In the genomic region with DNA sequence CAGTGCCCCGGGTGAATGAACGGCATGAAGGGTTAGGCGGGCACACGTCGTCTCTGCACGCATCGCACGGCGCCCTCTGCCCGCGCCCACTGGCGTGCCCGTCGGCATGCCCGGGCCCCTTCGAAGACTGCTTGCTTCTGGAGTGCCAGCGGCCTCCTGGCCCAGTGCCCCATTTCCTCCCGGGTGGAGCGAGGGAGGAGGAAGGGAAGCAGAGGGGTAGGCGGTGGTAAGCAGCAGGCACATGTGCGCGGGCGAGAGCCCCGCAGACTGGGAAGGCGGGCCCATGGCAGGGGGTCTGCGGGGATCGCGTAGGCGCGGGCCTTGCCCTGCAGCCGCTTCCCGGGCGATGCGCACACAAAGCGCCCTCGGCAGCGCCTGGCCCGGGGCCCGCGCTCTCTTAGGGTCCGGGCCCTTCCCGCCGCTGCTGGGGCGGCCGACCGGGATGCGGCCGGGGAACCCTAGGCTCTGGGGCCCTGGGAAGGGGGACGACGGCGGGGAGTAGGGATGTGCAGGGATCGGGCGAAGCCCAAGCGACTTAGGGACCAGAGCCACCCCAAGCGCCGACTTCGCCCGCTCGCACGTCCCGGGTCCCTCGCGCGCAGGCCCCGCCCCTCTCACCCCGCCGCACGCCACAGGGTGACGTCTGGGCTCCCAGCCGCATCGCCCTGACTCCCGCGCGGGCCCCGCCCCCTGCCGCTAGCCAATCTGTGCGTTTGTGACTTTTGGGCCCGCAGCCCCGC, we compare ENCODE assay signal across 8 cellular contexts. TPM values are rescaled to one million over a fixed set of nuclear protein-coding genes. Genes with fewer than 3 reads are reported as not detected.
DNase-seq lines count a peak whose midpoint lies in the region; ATAC-seq, FAIRE-seq and TF ChIP-seq lines count a peak whose summit lies in the region.

No MANE protein-coding gene starts in this region.

- no peaks in the 10 kb centered on the region for H3K27me3 ChIP-seq in keratinocyte (ENCODE audit: control insufficient read depth, extremely low read depth, insufficient read depth, low read length)

- peaks cover 13% of the 10 kb centered on the region for H3K79me2 ChIP-seq in keratinocyte (ENCODE audit: control insufficient read depth, insufficient read depth, low read length)

- ATAC-seq in HG02759 (IDR thresholded peaks at IDR 0.05; ENCODE audit: unreplicated experiment): peak; percentile 6
- ATAC-seq in GM18870 (IDR thresholded peaks at IDR 0.05; ENCODE audit: unreplicated experiment): no peak

- dilution Hi-C loops in keratinocyte (cut with MboI; ENCODE audit: extremely low pct_ligation_motif_present, low sequenced_read_pairs): no loop called here

- TF ChIP-seq CTCF in keratinocyte (optimal IDR thresholded peaks at IDR 0.05 in 1 of 3, IDR thresholded peaks at IDR 0.05 in 1 of 3, conservative IDR thresholded peaks at IDR 0.05 in 1 of 3; ENCODE audit: extremely low read depth in 1 of 3, insufficient read depth in 2 of 3, low read length in 3 of 3): no peak

- H3K36me3 ChIP-seq in keratinocyte (ENCODE audit: control insufficient read depth in 2 of 2, extremely low read depth in 1 of 2, insufficient read depth in 2 of 2, low read length in 2 of 2): peaks cover 1 to 10% of the 10 kb centered on the region in 2 experiments

- FAIRE-seq in keratinocyte (lab: Jason Lieb, UNC): no peak

- in situ Hi-C loops in T47D (cut with HindIII; ENCODE audit: low pct_unique_long_range_greater_than_20kb, low sequenced_read_pairs): no loop called here

- no peaks in the 10 kb centered on the region for H4K20me1 ChIP-seq in keratinocyte (ENCODE audit: control insufficient read depth, extremely low read depth, insufficient read depth, low read length)

- H3K4me2 ChIP-seq in keratinocyte (ENCODE audit: control insufficient read depth, extremely low read depth, insufficient read depth, low read depth, low read length): peak overlapping the region; percentile 54

- peaks cover 2% of the 10 kb centered on the region for H3K9me3 ChIP-seq in keratinocyte (ENCODE audit: control insufficient read depth, low read depth, low read length)

- H2AFZ ChIP-seq in keratinocyte (ENCODE audit: control insufficient read depth, low read length): peak overlapping the region; percentile 15

- peak overlapping the region; percentile 18 to 43 (median 41) for H3K4me3 ChIP-seq in keratinocyte (ENCODE audit: control insufficient read depth in 2 of 3, extremely low read depth in 1 of 3, insufficient read depth in 2 of 3, low read depth in 1 of 3, low read length in 3 of 3)

- peaks cover 22% of the 10 kb centered on the region for H3K4me1 ChIP-seq in keratinocyte (ENCODE audit: control insufficient read depth, extremely low read depth, insufficient read depth, low read length)

- DNase-seq in NCI-H748 (lab: John Stamatoyannopoulos, UW; ENCODE audit: unreplicated experiment): peak; percentile 69
- no peak for DNase-seq in NCI-H748 treated with DMSO at 0.1 percent for 48 hours (lab: John Stamatoyannopoulos, UW)
- peak; percentile 46 to 54 for DNase-seq in T47D (ENCODE audit: low read depth in 1 of 2, low spot score in 1 of 2)
- DNase-seq in keratinocyte (ENCODE audit: low read depth, low spot score): no peak
- DNase-seq in stimulated activated CD8-positive, alpha-beta memory T cell treated with anti-CD3 and anti-CD28 coated beads, Interleukin-12 subunit alpha, Interleukin-12 subunit beta, amount 100 ng/mL, for 1 hour (ENCODE audit: low read depth): peak; percentile 88

- peak overlapping the region; percentile 72 for H3K9ac ChIP-seq in keratinocyte (ENCODE audit: control insufficient read depth, extremely low read depth, insufficient read depth, low read length)

- peak overlapping the region; percentile 76 for H3K27ac ChIP-seq in keratinocyte (ENCODE audit: control insufficient read depth, insufficient read depth, low read length)

- H3K9me1 ChIP-seq in keratinocyte (ENCODE audit: control insufficient read depth, extremely low read depth, insufficient read depth, low read length): no peaks in the 10 kb centered on the region

TF ChIP-seq in PFSK-1, 5 proteins besides CTCF, POLR2A, EP300 and RAD21:
- TF ChIP-seq SIN3A (IDR thresholded peaks at IDR 0.05; ENCODE audit: borderline replicate concordance, insufficient read depth, low read length) (no peak), POLR2AphosphoS5 (IDR thresholded peaks at IDR 0.05; ENCODE audit: low read depth, low read length) (peak; percentile 54; the same call in 1 of the 2 replicates)

RNA-seq across cellular contexts. Expression of a gene that starts 0.9 kb away (rescaled TPM):
- 181 TPM for polyA plus RNA-seq in PFSK-1 (2012; ENCODE audit: insufficient read length, low read depth)
- 32.7 to 65.5 TPM (median 36.9 TPM) in 3 replicates for polyA plus RNA-seq in keratinocyte
- 79.2 TPM for polyA plus RNA-seq in keratinocyte (2011; ENCODE audit: low read depth)
- 47.2 and 58.9 TPM in 2 replicates for polyA plus RNA-seq in keratinocyte (2011; cell fraction: cytosol; rRNA removed)
- 33.4 and 47.2 TPM in 2 replicates for polyA plus RNA-seq in keratinocyte (2011; cell fraction: nucleus; rRNA removed)
- polyA plus RNA-seq in keratinocyte (2012; ENCODE audit: low replicate concordance): 56.8 and 66.0 TPM in 2 replicates
- 34.3 to 75.7 TPM (median 42.5 TPM) in 3 replicates for polyA minus RNA-seq in keratinocyte
- polyA minus RNA-seq in keratinocyte (2011; cell fraction: cytosol; rRNA and poly(A)+ RNA removed): 49.1 TPM
- polyA minus RNA-seq in keratinocyte (2011; cell fraction: nucleus; rRNA and poly(A)+ RNA removed): 7.7 and 12.9 TPM in 2 replicates

RNA-seq across cellular contexts. Expression of a gene that starts 3.8 kb away (rescaled TPM):
- polyA plus RNA-seq in PFSK-1 (2012; ENCODE audit: insufficient read length, low read depth): 697 TPM
- polyA plus RNA-seq in keratinocyte: 245 to 536 TPM (median 343 TPM) in 3 replicates
- polyA plus RNA-seq in keratinocyte (2011; ENCODE audit: low read depth): 485 TPM
- 280 and 468 TPM in 2 replicates for polyA plus RNA-seq in keratinocyte (2011; cell fraction: cytosol; rRNA removed)
- 1,141 and 1,630 TPM in 2 replicates for polyA plus RNA-seq in keratinocyte (2011; cell fraction: nucleus; rRNA removed)
- polyA plus RNA-seq in keratinocyte (2012; ENCODE audit: low replicate concordance): 394 and 1,275 TPM in 2 replicates
- 1,978 to 4,803 TPM (median 1,982 TPM) in 3 replicates for polyA minus RNA-seq in keratinocyte
- 2,589 TPM for polyA minus RNA-seq in keratinocyte (2011; cell fraction: cytosol; rRNA and poly(A)+ RNA removed)
- polyA minus RNA-seq in keratinocyte (2011; cell fraction: nucleus; rRNA and poly(A)+ RNA removed): 2,257 and 2,338 TPM in 2 replicates

RNA-seq across cellular contexts. Expression of a gene that starts 19.9 kb away (rescaled TPM):
- polyA plus RNA-seq in PFSK-1 (2012; ENCODE audit: insufficient read length, low read depth): 4,693 TPM
- 2,926 to 3,552 TPM (median 3,414 TPM) in 3 replicates for polyA plus RNA-seq in keratinocyte
- 352 TPM for polyA plus RNA-seq in keratinocyte (2011; ENCODE audit: low read depth)
- 2,144 and 3,499 TPM in 2 replicates for polyA plus RNA-seq in keratinocyte (2011; cell fraction: cytosol; rRNA removed)
- 867 and 1,022 TPM in 2 replicates for polyA plus RNA-seq in keratinocyte (2011; cell fraction: nucleus; rRNA removed)
- polyA plus RNA-seq in keratinocyte (2012; ENCODE audit: low replicate concordance): 3,096 and 4,173 TPM in 2 replicates
- 1,111 to 1,756 TPM (median 1,179 TPM) in 3 replicates for polyA minus RNA-seq in keratinocyte
- 1,700 TPM for polyA minus RNA-seq in keratinocyte (2011; cell fraction: cytosol; rRNA and poly(A)+ RNA removed)
- 302 and 306 TPM in 2 replicates for polyA minus RNA-seq in keratinocyte (2011; cell fraction: nucleus; rRNA and poly(A)+ RNA removed)

RNA-seq across cellular contexts. Expression of a gene that starts 30.8 kb away (rescaled TPM):
- 16.1 TPM for polyA plus RNA-seq in PFSK-1 (2012; ENCODE audit: insufficient read length, low read depth)
- polyA plus RNA-seq in keratinocyte: 16.7 to 37.6 TPM (median 17.1 TPM) in 3 replicates
- polyA plus RNA-seq in keratinocyte (2011; ENCODE audit: low read depth): 3.3 TPM
- polyA plus RNA-seq in keratinocyte (2011; cell fraction: cytosol; rRNA removed): 17.5 and 29.0 TPM in 2 replicates
- 26.2 and 31.3 TPM in 2 replicates for polyA plus RNA-seq in keratinocyte (2011; cell fraction: nucleus; rRNA removed)
- 16.0 and 24.6 TPM in 2 replicates for polyA plus RNA-seq in keratinocyte (2012; ENCODE audit: low replicate concordance)
- 19.7 to 50.7 TPM (median 32.4 TPM) in 3 replicates for polyA minus RNA-seq in keratinocyte
- 21.1 TPM for polyA minus RNA-seq in keratinocyte (2011; cell fraction: cytosol; rRNA and poly(A)+ RNA removed)
- 15.4 and 18.8 TPM in 2 replicates for polyA minus RNA-seq in keratinocyte (2011; cell fraction: nucleus; rRNA and poly(A)+ RNA removed)

RNA-seq across cellular contexts. Expression of a gene that starts 33.1 kb away (rescaled TPM):
- 55.3 TPM for polyA plus RNA-seq in PFSK-1 (2012; ENCODE audit: insufficient read length, low read depth)
- 16.3 to 20.6 TPM (median 19.9 TPM) in 3 replicates for polyA plus RNA-seq in keratinocyte
- polyA plus RNA-seq in keratinocyte (2011; ENCODE audit: low read depth): 15.0 TPM
- polyA plus RNA-seq in keratinocyte (2011; cell fraction: cytosol; rRNA removed): 8.1 and 12.4 TPM in 2 replicates
- 75.8 and 107 TPM in 2 replicates for polyA plus RNA-seq in keratinocyte (2011; cell fraction: nucleus; rRNA removed)
- polyA plus RNA-seq in keratinocyte (2012; ENCODE audit: low replicate concordance): 17.7 and 25.9 TPM in 2 replicates
- 13.2 to 20.5 TPM (median 19.7 TPM) in 3 replicates for polyA minus RNA-seq in keratinocyte
- polyA minus RNA-seq in keratinocyte (2011; cell fraction: cytosol; rRNA and poly(A)+ RNA removed): 15.3 TPM
- 21.4 and 26.4 TPM in 2 replicates for polyA minus RNA-seq in keratinocyte (2011; cell fraction: nucleus; rRNA and poly(A)+ RNA removed)

Comparison
In these comparisons a context has a peak if more than half of its experiments do, and no peak if none do; other contexts are left out.
1. DNase-seq: peak in NCI-H748 (single experiment), T47D (2 of 2) and stimulated activated CD8-positive, alpha-beta memory T cell treated with anti-CD3 and anti-CD28 coated beads, Interleukin-12 subunit alpha, Interleukin-12 subunit beta, amount 100 ng/mL, for 1 hour (single experiment); none in NCI-H748 treated with DMSO at 0.1 percent for 48 hours (single experiment) and keratinocyte (single experiment).